ENCODE assay signal across 19 cellular contexts in the genomic region with DNA sequence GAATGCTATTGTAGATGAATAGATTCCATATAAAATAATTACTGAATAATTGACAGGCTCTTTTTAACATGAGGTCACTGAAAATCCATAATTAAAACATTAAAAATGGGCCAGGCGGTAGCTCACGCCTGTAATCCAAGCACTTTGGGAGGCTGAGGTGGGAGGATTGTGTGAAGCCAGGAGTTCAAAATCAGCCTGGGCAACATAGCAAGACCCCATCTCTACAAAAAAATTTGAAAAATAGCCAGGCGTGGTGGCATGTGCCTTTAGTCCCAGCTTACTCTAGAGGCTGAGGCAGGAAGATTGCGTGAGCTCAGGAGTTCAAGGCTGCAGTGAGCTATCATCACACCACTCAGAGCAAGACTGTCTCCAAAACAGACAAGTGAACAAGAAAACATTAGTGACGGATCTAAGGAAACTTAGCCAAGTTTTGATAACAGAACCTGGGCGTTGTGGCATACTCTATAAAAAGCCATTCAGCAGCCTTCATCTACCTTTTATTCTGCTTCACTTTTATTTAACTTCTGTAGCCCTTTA.
A peak's percentile ranks its signal among the peaks of the same experiment; 100 is the strongest.
DNase-seq lines count a peak whose midpoint lies in the region; ATAC-seq and TF ChIP-seq lines count a peak whose summit lies in the region.
"Had no signal": no experiment of that assay in that cellular context is flagged by ENCODE, and none has a peak within 500 bp of the region (broad histone marks: within the 10 kb centered on the region; RNA-seq: fewer than 3 reads in every experiment).

No MANE protein-coding gene starts in this region.

- H3K36me3 ChIP-seq in SU-DHL-6 (ENCODE audit: low read length) = peaks cover 27% of the 10 kb centered on the region
- H3K36me3 ChIP-seq in heart right ventricle = peaks cover 0 to 99% (median 46%) of the 10 kb centered on the region in 9 donors

- H3K9me3 Mint-ChIP-seq in activated naive CD8-positive, alpha-beta T cell (ENCODE audit: low read depth) = no peaks in the 10 kb centered on the region
- H3K9me3 Mint-ChIP-seq in activated naive CD8-positive, alpha-beta T cell treated with anti-CD3 and anti-CD28 coated beads, Interleukin-2, amount 50 U/mL, for 24 hours = no peaks in the 10 kb centered on the region
- no peaks in the 10 kb centered on the region for H3K9me3 Mint-ChIP-seq in stimulated activated effector memory CD8-positive, alpha-beta T cell treated with anti-CD3 and anti-CD28 coated beads, Interleukin-12 subunit alpha, Interleukin-12 subunit beta, amount 100 ng/mL, for 72 hours
- H3K9me3 Mint-ChIP-seq: CD8-positive, alpha-beta memory T cell had no signal

- H3K9me3 ChIP-seq in SU-DHL-6 (ENCODE audit: insufficient read depth, low read length) (no peaks in the 10 kb centered on the region), heart right ventricle (no peaks in the 10 kb centered on the region)

- peak overlapping the region; percentile 61 for H3K27ac Mint-ChIP-seq in activated naive CD8-positive, alpha-beta T cell
- no peak overlapping the region for H3K27ac Mint-ChIP-seq in activated naive CD8-positive, alpha-beta T cell treated with anti-CD3 and anti-CD28 coated beads, Interleukin-2, amount 50 U/mL, for 24 hours
- peak overlapping the region; percentile 33 for H3K27ac Mint-ChIP-seq in stimulated activated effector memory CD8-positive, alpha-beta T cell treated with anti-CD3 and anti-CD28 coated beads, Interleukin-12 subunit alpha, Interleukin-12 subunit beta, amount 100 ng/mL, for 72 hours

- TF ChIP-seq CTCF in SU-DHL-6 (IDR thresholded peaks at IDR 0.05; ENCODE audit: insufficient read depth, low read length, poor library complexity, severe bottlenecking) = no peak
- TF ChIP-seq CTCF in heart right ventricle (IDR thresholded peaks at IDR 0.05) = no peak

- H3K4me1 Mint-ChIP-seq in activated naive CD8-positive, alpha-beta T cell (ENCODE audit: low read depth) = peaks cover 29% of the 10 kb centered on the region
- H3K4me1 Mint-ChIP-seq in activated naive CD8-positive, alpha-beta T cell treated with anti-CD3 and anti-CD28 coated beads, Interleukin-2, amount 50 U/mL, for 24 hours = peaks cover 36% of the 10 kb centered on the region
- peaks cover 29% of the 10 kb centered on the region for H3K4me1 Mint-ChIP-seq in stimulated activated effector memory CD8-positive, alpha-beta T cell treated with anti-CD3 and anti-CD28 coated beads, Interleukin-12 subunit alpha, Interleukin-12 subunit beta, amount 100 ng/mL, for 72 hours

- H3K27me3 ChIP-seq in SU-DHL-6 (ENCODE audit: low read length) (no peaks in the 10 kb centered on the region), heart right ventricle (no peaks in the 10 kb centered on the region)

- peak overlapping the region; percentile 94 for H3K27ac ChIP-seq in SU-DHL-6 (ENCODE audit: low read depth, low read length)
- peak overlapping the region in 8 of 10 donors; percentile 12 to 66 (median 32) for H3K27ac ChIP-seq in heart right ventricle

- H3K9ac ChIP-seq in SU-DHL-6 (ENCODE audit: low read length) = 0 out of 2 replicates have a peak overlapping the region, but pooled peaks have one; percentile 45

- H3K36me3 Mint-ChIP-seq in activated naive CD8-positive, alpha-beta T cell = no peaks in the 10 kb centered on the region
- peaks cover 33% of the 10 kb centered on the region for H3K36me3 Mint-ChIP-seq in activated naive CD8-positive, alpha-beta T cell treated with anti-CD3 and anti-CD28 coated beads, Interleukin-2, amount 50 U/mL, for 24 hours (ENCODE audit: low read depth)
- peaks cover 91% of the 10 kb centered on the region for H3K36me3 Mint-ChIP-seq in stimulated activated effector memory CD8-positive, alpha-beta T cell treated with anti-CD3 and anti-CD28 coated beads, Interleukin-12 subunit alpha, Interleukin-12 subunit beta, amount 100 ng/mL, for 72 hours

- H3K4me3 ChIP-seq in SU-DHL-6 (ENCODE audit: insufficient read depth, low read length, poor library complexity, severe bottlenecking) (no peak overlapping the region), heart right ventricle (peak overlapping the region in 1 of 10 donors; percentile 11)

- peaks cover 0 to 68% (median 31%) of the 10 kb centered on the region in 9 donors for H3K4me1 ChIP-seq in heart right ventricle

- intact Hi-C loops in heart right ventricle (cut with DNase I) = loop anchor here in 1 of 10 donors (10.0 kb wide), 1 partner anchor 59 kb away; no protein-coding TSS in a partner anchor
- intact Hi-C loops in sciatic nerve (cut with DNase I) = no loop called here

- 63 to 65% methylated on average over 6 of the region's 6 CpGs for WGBS in heart right ventricle, 2 donors

- peaks cover 5% of the 10 kb centered on the region; the same call in 1 of the 2 replicates for H3K79me2 ChIP-seq in SU-DHL-6 (ENCODE audit: insufficient read depth, low read length)

- no peak for ATAC-seq in activated naive CD8-positive, alpha-beta T cell treated with anti-CD3 and anti-CD28 coated beads, Interleukin-2, amount 50 U/mL, for 24 hours
- ATAC-seq in heart right ventricle = peak; percentile 30 to 85 (median 68)
- no peak for ATAC-seq in stimulated activated effector memory CD8-positive, alpha-beta T cell treated with anti-CD3 and anti-CD28 coated beads, Interleukin-12 subunit alpha, Interleukin-12 subunit beta, amount 100 ng/mL, for 72 hours
- no peak for ATAC-seq in sciatic nerve
- no peak for ATAC-seq in GM21367 (IDR thresholded peaks at IDR 0.05; ENCODE audit: unreplicated experiment)
- ATAC-seq: HCT116, Panc1 had no signal

- DNase-seq in activated naive CD8-positive, alpha-beta T cell treated with anti-CD3 and anti-CD28 coated beads, Interleukin-2, amount 50 U/mL, for 24 hours = no peak
- DNase-seq in heart right ventricle = no peak
- DNase-seq in stimulated activated effector memory CD8-positive, alpha-beta T cell treated with anti-CD3 and anti-CD28 coated beads, Interleukin-12 subunit alpha, Interleukin-12 subunit beta, amount 100 ng/mL, for 72 hours (ENCODE audit: low spot score in 2 of 2) = no peak
- no peak for DNase-seq in EL
- no peak for DNase-seq in sciatic nerve (ENCODE audit: low spot score)
- DNase-seq: AML-193; CD8-positive, alpha-beta memory T cell; DMS 273 treated with DMSO at 0.1 percent for 48 hours; MV-4-11; NCI-H1417 treated with DMSO at 0.1 percent for 48 hours; NCI-H2029; NCI-H2171 treated with DMSO at 0.1 percent for 48 hours; NCI-H774; SHP77 had no signal

- H2AFZ ChIP-seq in SU-DHL-6 (ENCODE audit: low read depth, low read length, severe bottlenecking) = no peak overlapping the region

- no peak overlapping the region for H3K4me3 Mint-ChIP-seq in activated naive CD8-positive, alpha-beta T cell
- no peak overlapping the region for H3K4me3 Mint-ChIP-seq in activated naive CD8-positive, alpha-beta T cell treated with anti-CD3 and anti-CD28 coated beads, Interleukin-2, amount 50 U/mL, for 24 hours
- H3K4me3 Mint-ChIP-seq in stimulated activated effector memory CD8-positive, alpha-beta T cell treated with anti-CD3 and anti-CD28 coated beads, Interleukin-12 subunit alpha, Interleukin-12 subunit beta, amount 100 ng/mL, for 72 hours = no peak overlapping the region

- H4K20me1 ChIP-seq in SU-DHL-6 (ENCODE audit: low read depth, low read length) = no peaks in the 10 kb centered on the region

- peak overlapping the region; percentile 69 for H3K4me2 ChIP-seq in SU-DHL-6 (ENCODE audit: low read depth, low read length, poor library complexity, severe bottlenecking)

- H3K27me3 Mint-ChIP-seq in activated naive CD8-positive, alpha-beta T cell = no peaks in the 10 kb centered on the region
- no peaks in the 10 kb centered on the region for H3K27me3 Mint-ChIP-seq in activated naive CD8-positive, alpha-beta T cell treated with anti-CD3 and anti-CD28 coated beads, Interleukin-2, amount 50 U/mL, for 24 hours
- H3K27me3 Mint-ChIP-seq: CD8-positive, alpha-beta memory T cell had no signal

- H3K9me2 ChIP-seq in SU-DHL-6 (replicated peaks; ENCODE audit: insufficient read depth, low read length) = no peaks in the 10 kb centered on the region

- H3F3A ChIP-seq in SU-DHL-6 (ENCODE audit: insufficient read depth) = peaks cover 87% of the 10 kb centered on the region

Comparison
In these comparisons a context has a peak if more than half of its experiments do, and no peak if none do; other contexts are left out.
1. ATAC-seq: peak in heart right ventricle (8 of 8); none in activated naive CD8-positive, alpha-beta T cell treated with anti-CD3 and anti-CD28 coated beads, Interleukin-2, amount 50 U/mL, for 24 hours (single experiment), stimulated activated effector memory CD8-positive, alpha-beta T cell treated with anti-CD3 and anti-CD28 coated beads, Interleukin-12 subunit alpha, Interleukin-12 subunit beta, amount 100 ng/mL, for 72 hours (single experiment), sciatic nerve (single experiment) and GM21367 (single experiment).